ENCODE assay signal across 17 cellular contexts in genomic region chr18:2150566-2150965, GRCh38.
"Had no signal": no experiment of that assay in that cellular context is flagged by ENCODE, and none has a peak within 500 bp of the region (broad histone marks: within the 10 kb centered on the region; RNA-seq: fewer than 3 reads in every experiment).

No MANE protein-coding gene starts in this region.

- H3K36me3 ChIP-seq: neutrophil, right atrium auricular region, sigmoid colon, stomach, thoracic aorta, transverse colon had no signal

- H3K4me3 ChIP-seq: psoas muscle, right atrium auricular region, sigmoid colon, stomach, thoracic aorta, transverse colon had no signal

- H3K27me3 Mint-ChIP-seq: dendritic cell treated with granulocyte-macrophage colony-stimulating factor and Interleukin-4, amounts not matched to agents 40 ng/mL and 50 ng/mL, for 4 days had no signal

- FAIRE-seq: kidney, small intestine had no signal

- H3K9me3 Mint-ChIP-seq: dendritic cell treated with granulocyte-macrophage colony-stimulating factor and Interleukin-4, amounts not matched to agents 40 ng/mL and 50 ng/mL, for 4 days; effector memory CD8-positive, alpha-beta T cell had no signal

- H3K4me3 Mint-ChIP-seq: dendritic cell treated with granulocyte-macrophage colony-stimulating factor and Interleukin-4, amounts not matched to agents 40 ng/mL and 50 ng/mL, for 4 days; effector memory CD8-positive, alpha-beta T cell; naive thymus-derived CD4-positive, alpha-beta T cell had no signal

- DNase-seq: effector memory CD8-positive, alpha-beta T cell; kidney; left cardiac atrium; naive thymus-derived CD4-positive, alpha-beta T cell; psoas muscle; sigmoid colon; small intestine; stimulated activated CD4-positive, alpha-beta T cell treated with anti-CD3 and anti-CD28 coated beads, Interleukin-12 subunit alpha, Interleukin-12 subunit beta, amount 100 ng/mL, for 4 hours; stimulated activated naive CD4-positive, alpha-beta T cell; stomach; substantia nigra; transverse colon had no signal

- H3K27ac Mint-ChIP-seq: dendritic cell treated with granulocyte-macrophage colony-stimulating factor and Interleukin-4, amounts not matched to agents 40 ng/mL and 50 ng/mL, for 4 days; effector memory CD8-positive, alpha-beta T cell; naive thymus-derived CD4-positive, alpha-beta T cell had no signal

- ATAC-seq: effector memory CD8-positive, alpha-beta T cell; foreskin keratinocyte; left cardiac atrium; naive thymus-derived CD4-positive, alpha-beta T cell; psoas muscle had no signal

- H3K4me1 ChIP-seq: psoas muscle, right atrium auricular region, sigmoid colon, stomach, transverse colon had no signal

- H3K27ac ChIP-seq: foreskin keratinocyte, neutrophil, psoas muscle, right atrium auricular region, sigmoid colon, stomach, thoracic aorta, transverse colon had no signal

- H3K27me3 ChIP-seq: foreskin keratinocyte, neutrophil, right atrium auricular region, sigmoid colon, stomach, transverse colon had no signal

- H3K36me3 Mint-ChIP-seq: naive thymus-derived CD4-positive, alpha-beta T cell had no signal

- H3K9me3 ChIP-seq: neutrophil, psoas muscle, right atrium auricular region, sigmoid colon, stomach, thoracic aorta, transverse colon had no signal
